8 cellular contexts compared by ENCODE assay signal in the genomic region with DNA sequence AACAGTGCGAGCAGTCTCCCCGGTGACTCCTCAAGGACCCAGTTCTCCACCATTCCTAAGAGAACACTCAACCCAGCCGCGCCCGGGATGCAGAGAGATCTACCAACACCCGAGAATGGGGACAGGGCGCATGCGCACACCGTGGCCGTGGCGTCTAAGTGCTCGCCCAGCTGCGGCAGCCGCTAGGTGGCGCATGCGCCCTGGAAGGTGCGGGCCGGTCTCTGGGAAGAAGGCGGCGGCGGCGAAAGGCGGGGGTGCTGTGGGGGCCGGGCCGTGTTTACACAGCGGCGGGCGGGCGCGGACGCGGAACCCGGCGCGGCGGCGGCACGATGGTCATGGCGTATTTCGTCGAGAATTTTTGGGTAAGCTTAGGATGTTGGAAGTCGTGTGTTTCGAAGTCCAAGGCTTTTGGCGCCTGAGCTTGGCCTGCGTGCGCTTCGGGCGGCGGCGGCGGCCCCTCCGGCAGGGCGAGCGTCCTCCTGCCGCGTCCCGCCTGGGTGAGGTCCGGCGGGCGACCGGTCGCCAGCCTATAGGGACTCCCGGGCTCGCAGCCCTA. TPM values are rescaled to one million over a fixed set of nuclear protein-coding genes. Genes with fewer than 3 reads are reported as not detected.
DNase-seq lines count a peak whose midpoint lies in the region; ATAC-seq and TF ChIP-seq lines count a peak whose summit lies in the region.

A gene with protein sequence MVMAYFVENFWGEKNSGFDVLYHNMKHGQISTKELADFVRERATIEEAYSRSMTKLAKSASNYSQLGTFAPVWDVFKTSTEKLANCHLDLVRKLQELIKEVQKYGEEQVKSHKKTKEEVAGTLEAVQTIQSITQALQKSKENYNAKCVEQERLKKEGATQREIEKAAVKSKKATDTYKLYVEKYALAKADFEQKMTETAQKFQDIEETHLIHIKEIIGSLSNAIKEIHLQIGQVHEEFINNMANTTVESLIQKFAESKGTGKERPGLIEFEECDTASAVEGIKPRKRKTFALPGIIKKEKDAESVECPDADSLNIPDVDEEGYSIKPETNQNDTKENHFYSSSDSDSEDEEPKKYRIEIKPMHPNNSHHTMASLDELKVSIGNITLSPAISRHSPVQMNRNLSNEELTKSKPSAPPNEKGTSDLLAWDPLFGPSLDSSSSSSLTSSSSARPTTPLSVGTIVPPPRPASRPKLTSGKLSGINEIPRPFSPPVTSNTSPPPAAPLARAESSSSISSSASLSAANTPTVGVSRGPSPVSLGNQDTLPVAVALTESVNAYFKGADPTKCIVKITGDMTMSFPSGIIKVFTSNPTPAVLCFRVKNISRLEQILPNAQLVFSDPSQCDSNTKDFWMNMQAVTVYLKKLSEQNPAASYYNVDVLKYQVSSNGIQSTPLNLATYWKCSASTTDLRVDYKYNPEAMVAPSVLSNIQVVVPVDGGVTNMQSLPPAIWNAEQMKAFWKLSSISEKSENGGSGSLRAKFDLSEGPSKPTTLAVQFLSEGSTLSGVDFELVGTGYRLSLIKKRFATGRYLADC (plus strand): TSS at position 274 of the 556 bp plus-strand sequence. CDS start 56 bp downstream, at position 330.

- TF ChIP-seq CTCF in GM12864 (IDR thresholded peaks at IDR 0.05; ENCODE audit: low read depth, low read length, missing control alignments) (peak; percentile 74), osteocyte (IDR thresholded peaks at IDR 0.05) (peak; percentile 83), thoracic aorta (IDR thresholded peaks at IDR 0.05) (peak; percentile 87)

- peaks cover 31 to 51% of the 10 kb centered on the region in 2 donors for H3K4me1 ChIP-seq in thoracic aorta (ENCODE audit: control insufficient read depth in 1 of 2, low read depth in 2 of 2)

- peaks cover 1% of the 10 kb centered on the region for H3K36me3 Mint-ChIP-seq in activated naive CD8-positive, alpha-beta T cell treated with anti-CD3 and anti-CD28 coated beads, Interleukin-2, amount 10 ng/mL, durations not matched to agents 7 days and 5 days
- peaks cover 3% of the 10 kb centered on the region for H3K36me3 Mint-ChIP-seq in osteocyte (ENCODE audit: unreplicated experiment)

- ATAC-seq in HG02623 (IDR thresholded peaks at IDR 0.05; ENCODE audit: unreplicated experiment) (peak; percentile 92), thoracic aorta (ENCODE audit: insufficient number of reproducible peaks, low FRiP score, low read depth) (peak; percentile 94)
- ATAC-seq in activated naive CD8-positive, alpha-beta T cell treated with anti-CD3 and anti-CD28 coated beads, Interleukin-2, amount 10 ng/mL, durations not matched to agents 7 days and 5 days (ENCODE audit: low read depth): peak; percentile 98

- H3K4me3 ChIP-seq in GM12864 (ENCODE audit: low read depth, low read length) (peak within 1 kb of the TSS; percentile 75), thoracic aorta (peak within 1 kb of the TSS; percentile 87)

- H3K27me3 ChIP-seq in thoracic aorta (replicated peaks; ENCODE audit: insufficient read depth): no peaks in the 10 kb centered on the region

- H3K27ac ChIP-seq in thoracic aorta: peak within 1 kb of the TSS; percentile 96 to 98

- POLR2A ChIA-PET in activated naive CD8-positive, alpha-beta T cell treated with anti-CD3 and anti-CD28 coated beads, Interleukin-2, amount 10 ng/mL, durations not matched to agents 7 days and 5 days (lab: Charles Lee): no interaction called here

- peak within 1 kb of the TSS; percentile 73 for H3K27ac Mint-ChIP-seq in activated naive CD8-positive, alpha-beta T cell treated with anti-CD3 and anti-CD28 coated beads, Interleukin-2, amount 10 ng/mL, durations not matched to agents 7 days and 5 days
- peak within 1 kb of the TSS; percentile 99 for H3K27ac Mint-ChIP-seq in osteocyte (ENCODE audit: unreplicated experiment)

- peak within 1 kb of the TSS; percentile 94 for H3K4me3 Mint-ChIP-seq in activated naive CD8-positive, alpha-beta T cell treated with anti-CD3 and anti-CD28 coated beads, Interleukin-2, amount 10 ng/mL, durations not matched to agents 7 days and 5 days
- H3K4me3 Mint-ChIP-seq in osteocyte (ENCODE audit: unreplicated experiment): peak within 1 kb of the TSS; percentile 94

- H3K36me3 ChIP-seq in thoracic aorta: no peaks in the 10 kb centered on the region

- H3K27me3 Mint-ChIP-seq in activated naive CD8-positive, alpha-beta T cell treated with anti-CD3 and anti-CD28 coated beads, Interleukin-2, amount 10 ng/mL, durations not matched to agents 7 days and 5 days: peaks cover 61% of the 10 kb centered on the region
- H3K27me3 Mint-ChIP-seq in osteocyte (ENCODE audit: unreplicated experiment): no peaks in the 10 kb centered on the region

- DNase-seq in GM12864 (ENCODE audit: low read depth) (peak; percentile 77), NCI-H1105 (lab: John Stamatoyannopoulos, UW) (peak; percentile 81), SKM-1 (lab: John Stamatoyannopoulos, UW; ENCODE audit: unreplicated experiment) (peak; percentile 88), head of caudate nucleus (peak; percentile 92 to 100 (median 98)), osteocyte (ENCODE audit: extremely low spot score, unreplicated experiment) (peak; percentile 99), thoracic aorta (ENCODE audit: low spot score) (peak; percentile 98)
- DNase-seq in activated naive CD8-positive, alpha-beta T cell treated with anti-CD3 and anti-CD28 coated beads, Interleukin-2, amount 10 ng/mL, durations not matched to agents 7 days and 5 days: peak; percentile 98

- intact Hi-C loops in head of caudate nucleus (cut with DNase I): loop anchor here (10.0 kb wide), 2 partner anchors 101 to 129 kb away; no protein-coding TSS in a partner anchor

- no peaks in the 10 kb centered on the region for H3K9me3 Mint-ChIP-seq in activated naive CD8-positive, alpha-beta T cell treated with anti-CD3 and anti-CD28 coated beads, Interleukin-2, amount 10 ng/mL, durations not matched to agents 7 days and 5 days
- H3K9me3 Mint-ChIP-seq in osteocyte (ENCODE audit: unreplicated experiment): no peaks in the 10 kb centered on the region

- H3K9me3 ChIP-seq in thoracic aorta: no peaks in the 10 kb centered on the region

- H3K4me1 Mint-ChIP-seq in activated naive CD8-positive, alpha-beta T cell treated with anti-CD3 and anti-CD28 coated beads, Interleukin-2, amount 10 ng/mL, durations not matched to agents 7 days and 5 days: peaks cover 14% of the 10 kb centered on the region
- peaks cover 59% of the 10 kb centered on the region for H3K4me1 Mint-ChIP-seq in osteocyte (ENCODE audit: unreplicated experiment)

RNA-seq across cellular contexts. Expression of the gene that starts here (rescaled TPM):
- 1 to 10 TPM; 3.0 to 3.4 TPM for total RNA-seq in activated naive CD8-positive, alpha-beta T cell treated with anti-CD3 and anti-CD28 coated beads, Interleukin-2, amount 10 ng/mL, durations not matched to agents 7 days and 5 days
- total RNA-seq in osteocyte (41.5 and 48.0 TPM in 2 replicates), thoracic aorta (10 to 100 TPM; 34.4 to 38.2 TPM)

Comparison
In these comparisons a context has a peak if more than half of its experiments do, and no peak if none do; other contexts are left out.
1. Peak in every context shown above with its lines: DNase-seq, ATAC-seq, H3K4me3 ChIP-seq and H3K27ac ChIP-seq.